In the genomic region with DNA sequence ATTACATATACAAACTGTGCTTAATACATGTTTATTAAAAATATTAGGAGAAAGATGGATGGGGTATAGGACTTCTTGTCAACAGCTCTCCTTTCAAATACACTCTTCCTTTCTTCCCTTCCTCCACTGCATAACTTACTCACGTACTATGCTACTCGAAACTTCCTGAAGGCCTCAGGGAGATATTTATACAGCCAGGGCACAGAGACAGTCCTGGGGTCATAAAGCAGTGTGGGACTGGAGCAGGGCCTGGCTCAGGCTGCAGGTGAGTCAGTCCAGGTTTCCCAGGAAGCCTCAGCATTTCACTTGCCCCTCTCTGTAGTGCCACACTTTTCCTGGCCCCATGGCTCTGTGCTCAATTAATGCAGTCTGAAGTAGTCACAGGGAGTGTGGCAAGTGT, we compare ENCODE assay signal across 19 cellular contexts.
"Had no signal": no experiment of that assay in that cellular context is flagged by ENCODE, and none has a peak within 500 bp of the region (broad histone marks: within the 10 kb centered on the region; RNA-seq: fewer than 3 reads in every experiment).

No MANE protein-coding gene starts in this region.

- H3K4me3 Mint-ChIP-seq: activated CD4-positive, alpha-beta memory T cell treated with anti-CD3 and anti-CD28 coated beads, Interleukin-2, amount 10 ng/mL, durations not matched to agents 7 days and 5 days; activated T-cell treated with anti-CD3 and anti-CD28 coated beads, Interleukin-2, amount 50 U/mL, for 24 hours; naive thymus-derived CD4-positive, alpha-beta T cell; T-helper 17 cell; type B pancreatic cell had no signal

- H3K4me1 Mint-ChIP-seq: activated CD4-positive, alpha-beta memory T cell treated with anti-CD3 and anti-CD28 coated beads, Interleukin-2, amount 10 ng/mL, durations not matched to agents 7 days and 5 days had no signal

- H3K4me3 ChIP-seq: adrenal gland, cardiac muscle cell, gastrocnemius medialis, heart left ventricle, lung, smooth muscle cell, suprapubic skin had no signal

- H3K27ac Mint-ChIP-seq: activated CD4-positive, alpha-beta memory T cell treated with anti-CD3 and anti-CD28 coated beads, Interleukin-2, amount 10 ng/mL, durations not matched to agents 7 days and 5 days; activated T-cell treated with anti-CD3 and anti-CD28 coated beads, Interleukin-2, amount 50 U/mL, for 24 hours; naive thymus-derived CD4-positive, alpha-beta T cell; T-helper 17 cell; type B pancreatic cell had no signal

- H3K36me3 Mint-ChIP-seq: type B pancreatic cell had no signal

- H3K27me3 ChIP-seq: adrenal gland, cardiac muscle cell, gastrocnemius medialis, heart left ventricle, suprapubic skin had no signal

- ATAC-seq: gastrocnemius medialis; naive thymus-derived CD4-positive, alpha-beta T cell; stimulated activated naive CD8-positive, alpha-beta T cell treated with anti-CD3 and anti-CD28 coated beads, Interleukin-15, Interleukin-2, amounts not matched to agents 100 U/mL and 50 U/mL, for 24 hours; T-helper 17 cell had no signal

- H3K4me2 ChIP-seq: smooth muscle cell had no signal

- H3K4me1 ChIP-seq: suprapubic skin had no signal

- H3K9me3 ChIP-seq: adrenal gland, gastrocnemius medialis, heart left ventricle, suprapubic skin had no signal

- H3K36me3 ChIP-seq: adrenal gland, cardiac muscle cell, gastrocnemius medialis, heart left ventricle, suprapubic skin, WERI-Rb-1 had no signal

- H3K27ac ChIP-seq: adrenal gland, cardiac muscle cell, gastrocnemius medialis, heart left ventricle, suprapubic skin, WERI-Rb-1 had no signal

- H3K27me3 Mint-ChIP-seq: activated CD4-positive, alpha-beta memory T cell treated with anti-CD3 and anti-CD28 coated beads, Interleukin-2, amount 10 ng/mL, durations not matched to agents 7 days and 5 days; activated T-cell treated with anti-CD3 and anti-CD28 coated beads, Interleukin-2, amount 50 U/mL, for 24 hours; naive thymus-derived CD4-positive, alpha-beta T cell; T-helper 17 cell; type B pancreatic cell had no signal

- DNase-seq: activated CD4-positive, alpha-beta memory T cell treated with anti-CD3 and anti-CD28 coated beads, Interleukin-2, amount 10 ng/mL, durations not matched to agents 7 days and 5 days; activated CD4-positive, alpha-beta T cell treated with anti-CD3 and anti-CD28 coated beads for 4 hours; activated naive CD4-positive, alpha-beta T cell treated with anti-CD3 and anti-CD28 coated beads, Interleukin-2, amount 50 U/mL, for 16 hours; activated T-cell treated with anti-CD3 and anti-CD28 coated beads, Interleukin-2, amount 50 U/mL, for 24 hours; adrenal gland; effector CD4-positive, alpha-beta T cell; gastrocnemius medialis; heart left ventricle; naive thymus-derived CD4-positive, alpha-beta T cell; right cardiac atrium; stimulated activated CD4-positive, alpha-beta T cell treated with anti-CD3 and anti-CD28 coated beads, Interleukin-4, amount 100 ng/mL, for 4 hours; stimulated activated naive CD8-positive, alpha-beta T cell treated with anti-CD3 and anti-CD28 coated beads, Interleukin-15, Interleukin-2, amounts not matched to agents 100 U/mL and 50 U/mL, for 24 hours; T-helper 17 cell; WERI-Rb-1 had no signal

- H3K9me3 Mint-ChIP-seq: activated CD4-positive, alpha-beta memory T cell treated with anti-CD3 and anti-CD28 coated beads, Interleukin-2, amount 10 ng/mL, durations not matched to agents 7 days and 5 days; activated T-cell treated with anti-CD3 and anti-CD28 coated beads, Interleukin-2, amount 50 U/mL, for 24 hours; naive thymus-derived CD4-positive, alpha-beta T cell had no signal
